Comparison of ENCODE assay signal across 1 cellular context in the genomic region with DNA sequence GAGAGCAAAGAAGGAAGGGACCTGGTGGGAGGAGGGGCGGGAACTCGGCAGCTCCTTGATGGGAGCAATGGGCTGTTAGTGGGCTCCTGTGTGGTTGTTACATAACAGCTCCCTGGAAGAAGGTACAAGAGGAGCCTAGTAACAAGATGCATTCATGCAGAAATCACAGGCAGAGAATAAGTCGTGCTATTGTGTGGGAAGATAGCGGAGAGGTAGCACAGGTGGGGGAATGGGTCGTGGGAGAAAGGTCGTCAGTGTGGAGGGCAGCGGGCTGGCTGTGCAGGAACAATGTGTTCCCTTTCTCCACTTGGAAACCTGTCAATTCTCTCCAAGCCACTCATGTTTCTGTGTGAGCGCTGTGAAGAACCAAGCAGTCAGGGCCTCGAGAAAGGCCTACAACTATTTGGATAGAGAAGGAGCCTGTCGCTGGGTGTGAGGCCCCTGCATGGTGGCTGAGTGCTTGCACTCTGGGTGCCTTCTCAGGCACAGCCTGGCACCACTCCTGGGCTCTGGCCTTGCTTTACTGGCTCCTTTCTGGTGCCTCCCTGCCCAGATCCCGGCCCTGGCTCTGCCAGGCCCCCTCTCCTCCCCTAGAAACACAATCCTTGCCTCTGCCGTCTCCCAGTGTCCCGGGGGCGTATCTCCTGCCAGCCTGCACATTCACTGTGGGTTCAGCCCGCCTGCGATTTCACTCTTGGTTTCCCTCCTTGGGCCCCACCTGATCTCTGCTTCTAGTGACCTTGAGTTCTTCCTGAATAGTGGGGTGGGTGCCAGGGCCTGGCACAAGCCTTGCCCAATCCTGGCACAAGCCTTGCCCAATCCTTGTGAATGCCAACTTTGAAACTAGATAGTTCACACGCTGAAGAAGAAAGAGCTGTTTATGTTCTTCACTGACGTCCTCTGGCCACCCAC.
TF ChIP-seq lines count a peak whose summit lies in the region.

No MANE protein-coding gene starts in this region.

TF ChIP-seq in WTC11, 78 proteins besides CTCF, POLR2A, EP300 and RAD21 (continued from another document):
- TF ChIP-seq, protein P1, sequence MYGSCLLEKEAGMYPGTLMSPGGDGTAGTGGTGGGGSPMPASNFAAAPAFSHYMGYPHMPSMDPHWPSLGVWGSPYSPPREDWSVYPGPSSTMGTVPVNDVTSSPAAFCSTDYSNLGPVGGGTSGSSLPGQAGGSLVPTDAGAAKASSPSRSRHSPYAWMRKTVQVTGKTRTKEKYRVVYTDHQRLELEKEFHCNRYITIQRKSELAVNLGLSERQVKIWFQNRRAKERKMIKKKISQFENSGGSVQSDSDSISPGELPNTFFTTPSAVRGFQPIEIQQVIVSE (CRISPR knock-in tag; IDR thresholded peaks at IDR 0.05; ENCODE audit: borderline replicate concordance), result no peak
- TF ChIP-seq, protein P2, sequence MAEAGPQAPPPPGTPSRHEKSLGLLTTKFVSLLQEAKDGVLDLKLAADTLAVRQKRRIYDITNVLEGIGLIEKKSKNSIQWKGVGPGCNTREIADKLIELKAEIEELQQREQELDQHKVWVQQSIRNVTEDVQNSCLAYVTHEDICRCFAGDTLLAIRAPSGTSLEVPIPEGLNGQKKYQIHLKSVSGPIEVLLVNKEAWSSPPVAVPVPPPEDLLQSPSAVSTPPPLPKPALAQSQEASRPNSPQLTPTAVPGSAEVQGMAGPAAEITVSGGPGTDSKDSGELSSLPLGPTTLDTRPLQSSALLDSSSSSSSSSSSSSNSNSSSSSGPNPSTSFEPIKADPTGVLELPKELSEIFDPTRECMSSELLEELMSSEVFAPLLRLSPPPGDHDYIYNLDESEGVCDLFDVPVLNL (CRISPR knock-in tag; IDR thresholded peaks at IDR 0.05; ENCODE audit: borderline replicate concordance, low read depth), result no peak
- TF ChIP-seq ETV6 (CRISPR knock-in tag; IDR thresholded peaks at IDR 0.05) (no peak), ZNF416 (CRISPR knock-in tag; IDR thresholded peaks at IDR 0.05) (no peak), CBFB (CRISPR knock-in tag; IDR thresholded peaks at IDR 0.05; ENCODE audit: low read depth) (no peak), HMGA2 (CRISPR knock-in tag; IDR thresholded peaks at IDR 0.05) (no peak), SMAD3 (CRISPR knock-in tag; IDR thresholded peaks at IDR 0.05; ENCODE audit: borderline replicate concordance) (no peak), TEAD1 (CRISPR knock-in tag; IDR thresholded peaks at IDR 0.05) (no peak), GRHL2 (CRISPR knock-in tag; IDR thresholded peaks at IDR 0.05; ENCODE audit: insufficient replicate concordance, severe bottlenecking) (no peak), TP53 (CRISPR knock-in tag; IDR thresholded peaks at IDR 0.05) (no peak)
- TF ChIP-seq, protein P3, sequence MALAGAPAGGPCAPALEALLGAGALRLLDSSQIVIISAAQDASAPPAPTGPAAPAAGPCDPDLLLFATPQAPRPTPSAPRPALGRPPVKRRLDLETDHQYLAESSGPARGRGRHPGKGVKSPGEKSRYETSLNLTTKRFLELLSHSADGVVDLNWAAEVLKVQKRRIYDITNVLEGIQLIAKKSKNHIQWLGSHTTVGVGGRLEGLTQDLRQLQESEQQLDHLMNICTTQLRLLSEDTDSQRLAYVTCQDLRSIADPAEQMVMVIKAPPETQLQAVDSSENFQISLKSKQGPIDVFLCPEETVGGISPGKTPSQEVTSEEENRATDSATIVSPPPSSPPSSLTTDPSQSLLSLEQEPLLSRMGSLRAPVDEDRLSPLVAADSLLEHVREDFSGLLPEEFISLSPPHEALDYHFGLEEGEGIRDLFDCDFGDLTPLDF (CRISPR knock-in tag; IDR thresholded peaks at IDR 0.05), result no peak
